Comparison of ENCODE assay signal across 26 cellular contexts in genomic region chr1:212137854-212138253, GRCh38.
"Had no signal": no experiment of that assay in that cellular context is flagged by ENCODE, and none has a peak within 500 bp of the region (broad histone marks: within the 10 kb centered on the region; RNA-seq: fewer than 3 reads in every experiment).

No MANE protein-coding gene starts in this region.

- H3K36me3 ChIP-seq: stomach, suprapubic skin, thoracic aorta, thyroid gland, tibial artery, tibial nerve, transverse colon, upper lobe of left lung, upper lobe of right lung, uterus, vagina had no signal

- FAIRE-seq: urothelium cell line had no signal

- H3K4me1 ChIP-seq: testis, tibial artery, tibial nerve, upper lobe of right lung, uterus, vagina had no signal

- ATAC-seq: stimulated activated effector memory CD8-positive, alpha-beta T cell treated with anti-CD3 and anti-CD28 coated beads, Interleukin-12 subunit alpha, Interleukin-12 subunit beta, amount 100 ng/mL, for 72 hours; stimulated activated memory B cell treated with anti-CD40 and anti-IgM and Interleukin-4, amounts not matched to agents 10 μg/mL and 1 μg/mL and 100 μg/mL, for 72 hours; stimulated activated naive B cell treated with anti-CD40 and anti-IgM and Interleukin-4, amounts not matched to agents 10 μg/mL and 1 μg/mL and 100 μg/mL, for 72 hours; stimulated activated naive CD8-positive, alpha-beta T cell treated with anti-CD3 and anti-CD28 coated beads, Interleukin-15, amount 100 ng/mL, for 72 hours; stimulated activated naive CD8-positive, alpha-beta T cell treated with anti-CD3 and anti-CD28 coated beads, Interleukin-15, Interleukin-2, amounts not matched to agents 100 U/mL and 50 U/mL, for 24 hours had no signal

- H3K9me3 ChIP-seq: stomach, suprapubic skin, testis, thoracic aorta, thyroid gland, transverse colon, upper lobe of left lung, upper lobe of right lung, vagina had no signal

- H3K27me3 ChIP-seq: stomach, suprapubic skin, testis, thyroid gland, tibial artery, tibial nerve, transverse colon, upper lobe of left lung, upper lobe of right lung, uterus, vagina had no signal

- DNase-seq: stimulated activated CD4-positive, alpha-beta T cell treated with anti-CD3 and anti-CD28 coated beads, Interleukin-2, amount 100 ng/mL, for 48 hours; stimulated activated CD4-positive, alpha-beta T cell treated with anti-CD3 and anti-CD28 coated beads, Interleukin-4, amount 100 ng/mL, for 1 hour; stimulated activated CD4-positive, alpha-beta T cell treated with anti-CD3 and anti-CD28 coated beads, Interleukin-4, amount 100 ng/mL, for 24 hours; stimulated activated CD4-positive, alpha-beta T cell treated with anti-CD3 and anti-CD28 coated beads, Interleukin-4, amount 100 ng/mL, for 4 hours; stimulated activated CD8-positive, alpha-beta memory T cell treated with anti-CD3 and anti-CD28 coated beads, Interleukin-4, amount 100 ng/mL, for 48 hours; stimulated activated naive B cell treated with anti-CD40 and anti-IgM and Interleukin-4, amounts not matched to agents 10 μg/mL and 1 μg/mL and 100 μg/mL, for 72 hours; stimulated activated naive CD4-positive, alpha-beta T cell; stimulated activated naive CD4-positive, alpha-beta T cell treated with Interleukin-2 at 50 U/mL for 16 hours; stimulated activated naive CD8-positive, alpha-beta T cell treated with anti-CD3 and anti-CD28 coated beads, Interleukin-15, amount 100 ng/mL, for 72 hours; stimulated activated naive CD8-positive, alpha-beta T cell treated with anti-CD3 and anti-CD28 coated beads, Interleukin-15, Interleukin-2, amounts not matched to agents 100 U/mL and 50 U/mL, for 24 hours; substantia nigra; testis; thyroid gland; tibial artery; transverse colon; upper lobe of right lung had no signal

- H3K4me3 ChIP-seq: stomach, suprapubic skin, testis, thoracic aorta, thyroid gland, tibial artery, tibial nerve, transverse colon, upper lobe of left lung, upper lobe of right lung, uterus, vagina had no signal

- H3K27ac ChIP-seq: stomach, suprapubic skin, testis, thoracic aorta, thyroid gland, tibial artery, tibial nerve, transverse colon, upper lobe of right lung, uterus, vagina had no signal
